Comparison of ENCODE assay signal across 9 cellular contexts in the genomic region with DNA sequence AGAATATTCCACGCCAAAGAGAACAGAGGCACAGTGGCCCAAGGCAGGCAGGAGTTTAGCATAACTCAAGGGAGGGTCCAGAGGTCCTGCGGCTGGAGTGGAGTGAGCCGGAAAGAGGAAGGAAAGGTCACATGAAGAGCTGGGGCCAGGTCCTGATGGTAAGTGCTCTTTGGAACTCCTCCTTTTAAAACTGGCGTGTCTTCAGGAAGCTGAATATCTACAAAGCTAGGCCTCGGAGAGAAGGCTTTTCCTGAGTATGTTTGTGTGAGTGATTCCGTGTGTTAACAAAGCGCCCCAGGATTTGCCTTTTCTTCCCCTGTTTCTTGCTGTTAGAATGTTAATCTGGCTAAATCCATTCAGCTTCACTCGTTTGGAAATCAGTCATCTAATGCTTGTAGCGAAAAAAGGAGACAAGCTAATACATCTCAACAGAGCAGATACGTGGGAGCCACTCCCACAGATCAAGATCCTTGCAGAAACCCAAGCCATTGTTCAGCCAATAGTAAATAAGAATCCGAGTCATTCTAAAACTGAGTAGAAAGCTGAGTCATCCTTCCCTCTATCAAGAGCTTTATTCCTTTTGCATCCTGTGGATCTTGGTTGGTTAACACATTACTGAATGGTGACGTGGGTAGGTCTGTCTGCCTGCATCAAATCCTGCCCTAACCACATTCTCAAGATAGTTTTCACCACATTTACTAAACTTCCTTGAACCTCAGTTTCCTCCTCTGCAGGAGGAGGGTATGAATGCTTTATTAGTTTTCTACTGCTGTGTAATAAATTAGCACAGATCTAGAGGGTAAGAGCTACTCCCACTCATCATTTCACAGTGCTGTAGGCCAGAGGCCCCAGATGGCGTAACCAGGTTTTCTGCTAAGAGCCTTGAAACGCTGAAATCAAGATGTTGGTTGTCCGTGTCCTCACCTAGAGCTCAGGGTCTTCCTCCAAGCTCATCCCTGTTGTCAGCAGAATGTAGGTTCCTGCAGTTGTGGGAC. TPM values are rescaled to one million over a fixed set of nuclear protein-coding genes. Genes with fewer than 3 reads are reported as not detected.
A peak's percentile ranks its signal among the peaks of the same experiment; 100 is the strongest.
DNase-seq lines count a peak whose midpoint lies in the region; ATAC-seq, FAIRE-seq and TF ChIP-seq lines count a peak whose summit lies in the region.
"Had no signal": no experiment of that assay in that cellular context is flagged by ENCODE, and none has a peak within 500 bp of the region (broad histone marks: within the 10 kb centered on the region; RNA-seq: fewer than 3 reads in every experiment).

No MANE protein-coding gene starts in this region.

- peaks cover 8 to 23% (median 15%) of the 10 kb centered on the region in 3 donors for H3K4me1 ChIP-seq in esophagus squamous epithelium

- intact Hi-C loops in esophagus squamous epithelium (cut with DNase I) = no loop called here

- H3K9me3 ChIP-seq in KOPT-K1 (ENCODE audit: insufficient read depth, low read length, poor library complexity, severe bottlenecking) (no peaks in the 10 kb centered on the region), esophagus squamous epithelium (no peaks in the 10 kb centered on the region)

- no peak for TF ChIP-seq CTCF in esophagus squamous epithelium (IDR thresholded peaks at IDR 0.05)
- no peak for TF ChIP-seq CTCF in omental fat pad (IDR thresholded peaks at IDR 0.05)
- TF ChIP-seq CTCF in coronary artery (IDR thresholded peaks at IDR 0.05) = no peak

- TF ChIP-seq POLR2A in H54 (IDR thresholded peaks at IDR 0.05; ENCODE audit: low read depth, low read length) (no peak), esophagus squamous epithelium (IDR thresholded peaks at IDR 0.05) (no peak)

- peak; percentile 94 for ATAC-seq in activated CD4-positive, CD25-positive, alpha-beta regulatory T cell treated with anti-CD3 and anti-CD28 coated beads, Interleukin-2, amount 50 U/mL, for 24 hours
- peak; percentile 97 for ATAC-seq in omental fat pad (ENCODE audit: low FRiP score)

- peak; percentile 45 for FAIRE-seq in H54 (lab: Jason Lieb, UNC)

- H3K27me3 ChIP-seq in esophagus squamous epithelium = no peaks in the 10 kb centered on the region

- 19 to 43% methylated on average over 13 to 14 of the region's 15 CpGs for WGBS in esophagus squamous epithelium, 2 donors

- H3K36me3 ChIP-seq in KOPT-K1 (ENCODE audit: insufficient read depth, low read length) = no peaks in the 10 kb centered on the region
- H3K36me3 ChIP-seq in esophagus squamous epithelium = no peaks in the 10 kb centered on the region

- H3K27ac ChIP-seq in KOPT-K1 (ENCODE audit: low read depth, low read length, poor library complexity, severe bottlenecking) (peak overlapping the region; percentile 46), esophagus squamous epithelium (peak overlapping the region; percentile 86 to 90 (median 86)), coronary artery (peak overlapping the region in 1 of 2 donors; percentile 35)
- H3K27ac ChIP-seq: C4-2B had no signal

- peak overlapping the region in 1 of 4 donors; percentile 14 for H3K4me3 ChIP-seq in esophagus squamous epithelium
- no peak overlapping the region for H3K4me3 ChIP-seq in coronary artery

- DNase-seq in NCI-H1694 treated with DMSO at 0.1 percent for 48 hours (lab: John Stamatoyannopoulos, UW) = peak; percentile 2
- DNase-seq in NCI-H1694 (lab: John Stamatoyannopoulos, UW) = no peak
- peak; percentile 49 for DNase-seq in H54 (ENCODE audit: insufficient read length, low spot score)
- no peak for DNase-seq in esophagus squamous epithelium (lab: John Stamatoyannopoulos, UW)
- no peak for DNase-seq in omental fat pad (ENCODE audit: low spot score)
- DNase-seq in coronary artery (ENCODE audit: low spot score) = no peak

RNA-seq across cellular contexts. Expression of a gene that starts 43.2 kb away (rescaled TPM):
- 100 to 1,000 TPM in 2 of 4 donors, 10 to 100 TPM in 2; 94.6 to 197 (median 125) TPM for total RNA-seq in esophagus squamous epithelium
- 100 to 1,000 TPM in 1 of 4 donors, 10 to 100 TPM in 3; 51.0 to 124 (median 55.5) TPM for total RNA-seq in omental fat pad

Comparison
In these comparisons a context has a peak if more than half of its experiments do, and no peak if none do; other contexts are left out.
1. DNase-seq: peak in NCI-H1694 treated with DMSO at 0.1 percent for 48 hours (single experiment) and H54 (single experiment); none in NCI-H1694 (single experiment), esophagus squamous epithelium (single experiment), omental fat pad (single experiment) and coronary artery (single experiment).